Comparison of ENCODE assay signal across 8 cellular contexts in the genomic region with DNA sequence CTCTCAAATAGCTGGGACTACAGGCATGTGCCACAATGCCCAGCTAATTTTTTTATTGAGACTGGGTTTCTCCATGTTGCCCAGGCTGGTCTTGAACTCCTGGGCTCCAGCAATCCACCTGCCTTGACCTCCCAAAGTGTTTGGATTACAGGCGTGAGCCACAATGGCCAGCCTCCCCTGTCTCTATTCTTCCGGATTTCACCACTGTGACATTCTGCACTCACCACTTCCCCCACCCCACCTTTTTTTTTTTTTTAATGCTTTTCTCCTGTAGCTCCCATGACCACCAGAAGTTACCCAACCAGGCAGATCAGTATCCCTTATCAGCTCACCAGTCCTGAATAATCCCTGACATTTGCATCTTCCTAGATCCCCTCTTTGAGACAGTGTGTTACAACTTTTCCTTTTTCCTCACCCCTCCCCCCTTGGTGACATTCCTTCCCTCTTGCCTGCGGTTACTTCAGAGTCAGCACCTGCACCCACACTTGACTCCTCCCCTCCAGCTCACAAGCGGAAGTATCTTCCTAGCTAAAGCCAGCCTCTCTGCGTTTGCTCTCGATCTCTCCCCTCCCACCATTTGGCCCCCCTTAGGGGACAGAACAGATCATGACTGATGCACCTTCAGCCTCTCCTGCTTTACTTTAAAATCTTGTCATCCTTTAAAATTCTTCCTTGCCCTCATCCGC.
DNase-seq lines count a peak whose midpoint lies in the region; ATAC-seq lines count a peak whose summit lies in the region.

No MANE protein-coding gene starts in this region.

- DNase-seq in T follicular helper cell (ENCODE audit: low read depth) (peak; percentile 62), amniotic epithelial cell (ENCODE audit: low read depth) (peak; percentile 75), kidney glomerular epithelial cell (lab: John Stamatoyannopoulos, UW) (peak; percentile 93), NCI-H1694 treated with DMSO at 0.1 percent for 48 hours (lab: John Stamatoyannopoulos, UW) (no peak)
- DNase-seq in stimulated activated CD8-positive, alpha-beta memory T cell treated with anti-CD3 and anti-CD28 coated beads, Interleukin-15, amount 100 ng/mL, for 1 hour (ENCODE audit: low read depth) = peak; percentile 47

- no peaks in the 10 kb centered on the region for H3K9me3 ChIP-seq in ES-I3 (ENCODE audit: control insufficient read depth, insufficient read depth, low read length)
- no peaks in the 10 kb centered on the region for H3K9me3 ChIP-seq in HUES6 (ENCODE audit: control insufficient read depth, insufficient read depth, low read depth, low read length)

- ATAC-seq in GM21529 (IDR thresholded peaks at IDR 0.05; ENCODE audit: unreplicated experiment) = peak; percentile 74

- H3K27me3 ChIP-seq in HUES6 (ENCODE audit: control insufficient read depth, insufficient read depth, low read length) = no peaks in the 10 kb centered on the region

- H3K4me1 ChIP-seq in ES-I3 (ENCODE audit: insufficient read depth, low read length) (peaks cover 6% of the 10 kb centered on the region), HUES6 (ENCODE audit: control insufficient read depth, insufficient read depth, low read length) (peaks cover 12% of the 10 kb centered on the region)

- H3K9ac ChIP-seq in ES-I3 (ENCODE audit: low read depth, low read length) (peak overlapping the region; percentile 46), HUES6 (ENCODE audit: low read length) (peak overlapping the region; percentile 28)

- H3K27ac ChIP-seq in HUES6 (ENCODE audit: low read depth, low read length) = no peak overlapping the region; the same call in 1 of the 2 replicates

- H3K4me3 ChIP-seq in HUES6 (ENCODE audit: low read depth, low read length) = peak overlapping the region; percentile 42

- no peaks in the 10 kb centered on the region for H3K36me3 ChIP-seq in ES-I3 (ENCODE audit: insufficient read depth, low read length)
- no peaks in the 10 kb centered on the region for H3K36me3 ChIP-seq in HUES6 (ENCODE audit: control insufficient read depth, insufficient read depth, low read length)
